In the genomic region with DNA sequence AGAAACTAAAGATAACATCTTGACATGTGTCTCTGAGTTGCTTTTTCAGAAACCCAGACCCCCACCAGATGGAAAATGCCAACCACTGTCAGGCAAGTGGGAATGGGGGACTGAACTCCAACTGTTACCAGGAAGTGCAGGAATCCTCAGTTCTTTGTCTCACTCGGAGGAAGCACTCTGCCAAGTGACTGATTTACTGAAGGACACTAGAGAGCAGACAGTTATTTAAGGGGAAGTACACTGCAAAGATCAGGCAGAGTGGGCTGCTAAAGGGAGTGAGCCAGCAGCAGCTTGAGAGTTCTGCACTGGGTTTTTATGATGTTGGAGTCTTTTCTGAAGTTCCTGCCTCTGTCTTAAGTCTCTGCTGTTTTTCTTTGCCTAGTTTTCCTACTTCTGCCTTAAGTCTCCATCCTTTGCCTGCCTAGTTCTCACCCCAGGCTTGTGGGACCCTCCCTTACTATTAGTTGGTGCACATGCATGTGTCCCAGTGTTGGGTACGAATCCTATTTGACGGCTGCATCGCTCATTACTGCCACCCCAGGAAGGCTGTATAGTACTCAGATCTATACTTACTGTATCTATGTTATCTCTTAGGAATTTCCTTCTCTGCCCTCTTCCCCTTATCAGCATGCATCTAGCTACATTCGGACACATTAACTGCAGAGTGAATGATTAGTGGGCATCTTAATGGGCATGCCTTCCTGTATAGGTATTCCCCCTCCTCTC, we compare ENCODE assay signal across 1 cellular context.
TF ChIP-seq lines count a peak whose summit lies in the region.

No MANE protein-coding gene starts in this region.

TF ChIP-seq in HepG2, 621 proteins besides CTCF, POLR2A, EP300 and RAD21 (continued from another document and continues in another):
- TF ChIP-seq, protein P1, sequence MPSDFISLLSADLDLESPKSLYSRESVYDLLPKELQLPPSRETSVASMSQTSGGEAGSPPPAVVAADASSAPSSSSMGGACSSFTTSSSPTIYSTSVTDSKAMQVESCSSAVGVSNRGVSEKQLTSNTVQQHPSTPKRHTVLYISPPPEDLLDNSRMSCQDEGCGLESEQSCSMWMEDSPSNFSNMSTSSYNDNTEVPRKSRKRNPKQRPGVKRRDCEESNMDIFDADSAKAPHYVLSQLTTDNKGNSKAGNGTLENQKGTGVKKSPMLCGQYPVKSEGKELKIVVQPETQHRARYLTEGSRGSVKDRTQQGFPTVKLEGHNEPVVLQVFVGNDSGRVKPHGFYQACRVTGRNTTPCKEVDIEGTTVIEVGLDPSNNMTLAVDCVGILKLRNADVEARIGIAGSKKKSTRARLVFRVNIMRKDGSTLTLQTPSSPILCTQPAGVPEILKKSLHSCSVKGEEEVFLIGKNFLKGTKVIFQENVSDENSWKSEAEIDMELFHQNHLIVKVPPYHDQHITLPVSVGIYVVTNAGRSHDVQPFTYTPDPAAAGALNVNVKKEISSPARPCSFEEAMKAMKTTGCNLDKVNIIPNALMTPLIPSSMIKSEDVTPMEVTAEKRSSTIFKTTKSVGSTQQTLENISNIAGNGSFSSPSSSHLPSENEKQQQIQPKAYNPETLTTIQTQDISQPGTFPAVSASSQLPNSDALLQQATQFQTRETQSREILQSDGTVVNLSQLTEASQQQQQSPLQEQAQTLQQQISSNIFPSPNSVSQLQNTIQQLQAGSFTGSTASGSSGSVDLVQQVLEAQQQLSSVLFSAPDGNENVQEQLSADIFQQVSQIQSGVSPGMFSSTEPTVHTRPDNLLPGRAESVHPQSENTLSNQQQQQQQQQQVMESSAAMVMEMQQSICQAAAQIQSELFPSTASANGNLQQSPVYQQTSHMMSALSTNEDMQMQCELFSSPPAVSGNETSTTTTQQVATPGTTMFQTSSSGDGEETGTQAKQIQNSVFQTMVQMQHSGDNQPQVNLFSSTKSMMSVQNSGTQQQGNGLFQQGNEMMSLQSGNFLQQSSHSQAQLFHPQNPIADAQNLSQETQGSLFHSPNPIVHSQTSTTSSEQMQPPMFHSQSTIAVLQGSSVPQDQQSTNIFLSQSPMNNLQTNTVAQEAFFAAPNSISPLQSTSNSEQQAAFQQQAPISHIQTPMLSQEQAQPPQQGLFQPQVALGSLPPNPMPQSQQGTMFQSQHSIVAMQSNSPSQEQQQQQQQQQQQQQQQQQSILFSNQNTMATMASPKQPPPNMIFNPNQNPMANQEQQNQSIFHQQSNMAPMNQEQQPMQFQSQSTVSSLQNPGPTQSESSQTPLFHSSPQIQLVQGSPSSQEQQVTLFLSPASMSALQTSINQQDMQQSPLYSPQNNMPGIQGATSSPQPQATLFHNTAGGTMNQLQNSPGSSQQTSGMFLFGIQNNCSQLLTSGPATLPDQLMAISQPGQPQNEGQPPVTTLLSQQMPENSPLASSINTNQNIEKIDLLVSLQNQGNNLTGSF (CRISPR knock-in tag; IDR thresholded peaks at IDR 0.05), result no peak
- TF ChIP-seq HDAC2 (CRISPR knock-in tag; IDR thresholded peaks at IDR 0.05) (0 out of 2 replicates have a peak, but pooled peaks have one; percentile 25), NAIF1 (CRISPR knock-in tag; IDR thresholded peaks at IDR 0.05; ENCODE audit: borderline replicate concordance) (no peak), ZNF34 (CRISPR knock-in tag; IDR thresholded peaks at IDR 0.05; ENCODE audit: borderline replicate concordance) (0 out of 2 replicates have a peak, but pooled peaks have one; percentile 20), MYNN (CRISPR knock-in tag; IDR thresholded peaks at IDR 0.05; ENCODE audit: low read depth) (no peak), JDP2 (CRISPR knock-in tag; IDR thresholded peaks at IDR 0.05; ENCODE audit: borderline replicate concordance) (no peak), U2AF1 (optimal IDR thresholded peaks at IDR 0.05; ENCODE audit: low read depth, low read length) (no peak), ATF7-NPFF (CRISPR knock-in tag; IDR thresholded peaks at IDR 0.05; ENCODE audit: low read depth) (0 out of 2 replicates have a peak, but pooled peaks have one; percentile 1), ZNF547 (CRISPR knock-in tag; IDR thresholded peaks at IDR 0.05) (0 out of 2 replicates have a peak, but pooled peaks have one; percentile 5), ZBTB8A (CRISPR knock-in tag; IDR thresholded peaks at IDR 0.05; ENCODE audit: borderline replicate concordance, low read depth) (peak; percentile 39; the same call in 1 of the 2 replicates), ZNF496 (CRISPR knock-in tag; IDR thresholded peaks at IDR 0.05; ENCODE audit: insufficient replicate concordance) (no peak), ZNF333 (CRISPR knock-in tag; IDR thresholded peaks at IDR 0.05; ENCODE audit: borderline replicate concordance) (no peak), ZBTB1 (CRISPR knock-in tag; IDR thresholded peaks at IDR 0.05; ENCODE audit: borderline replicate concordance) (no peak), SIN3B (IDR thresholded peaks at IDR 0.05; ENCODE audit: low read length) (no peak), RBFOX2 (IDR thresholded peaks at IDR 0.05; ENCODE audit: low read depth, low read length) (peak; percentile 73), TSC22D2 (CRISPR knock-in tag; IDR thresholded peaks at IDR 0.05; ENCODE audit: borderline replicate concordance) (no peak), BRD4 (CRISPR knock-in tag; IDR thresholded peaks at IDR 0.05) (0 out of 2 replicates have a peak, but pooled peaks have one; percentile 20), ZSCAN20 (CRISPR knock-in tag; IDR thresholded peaks at IDR 0.05; ENCODE audit: borderline replicate concordance) (no peak), SP4 (CRISPR knock-in tag; IDR thresholded peaks at IDR 0.05) (peak; percentile 50; the same call in 1 of the 2 replicates), ZNF44 (CRISPR knock-in tag; IDR thresholded peaks at IDR 0.05) (no peak), ZFAT (CRISPR knock-in tag; conservative IDR thresholded peaks at IDR 0.05) (no peak)
- TF ChIP-seq, protein P2, sequence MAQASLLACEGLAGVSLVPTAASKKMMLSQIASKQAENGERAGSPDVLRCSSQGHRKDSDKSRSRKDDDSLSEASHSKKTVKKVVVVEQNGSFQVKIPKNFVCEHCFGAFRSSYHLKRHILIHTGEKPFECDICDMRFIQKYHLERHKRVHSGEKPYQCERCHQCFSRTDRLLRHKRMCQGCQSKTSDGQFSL (CRISPR knock-in tag; IDR thresholded peaks at IDR 0.05), result no peak
- TF ChIP-seq, protein P3, sequence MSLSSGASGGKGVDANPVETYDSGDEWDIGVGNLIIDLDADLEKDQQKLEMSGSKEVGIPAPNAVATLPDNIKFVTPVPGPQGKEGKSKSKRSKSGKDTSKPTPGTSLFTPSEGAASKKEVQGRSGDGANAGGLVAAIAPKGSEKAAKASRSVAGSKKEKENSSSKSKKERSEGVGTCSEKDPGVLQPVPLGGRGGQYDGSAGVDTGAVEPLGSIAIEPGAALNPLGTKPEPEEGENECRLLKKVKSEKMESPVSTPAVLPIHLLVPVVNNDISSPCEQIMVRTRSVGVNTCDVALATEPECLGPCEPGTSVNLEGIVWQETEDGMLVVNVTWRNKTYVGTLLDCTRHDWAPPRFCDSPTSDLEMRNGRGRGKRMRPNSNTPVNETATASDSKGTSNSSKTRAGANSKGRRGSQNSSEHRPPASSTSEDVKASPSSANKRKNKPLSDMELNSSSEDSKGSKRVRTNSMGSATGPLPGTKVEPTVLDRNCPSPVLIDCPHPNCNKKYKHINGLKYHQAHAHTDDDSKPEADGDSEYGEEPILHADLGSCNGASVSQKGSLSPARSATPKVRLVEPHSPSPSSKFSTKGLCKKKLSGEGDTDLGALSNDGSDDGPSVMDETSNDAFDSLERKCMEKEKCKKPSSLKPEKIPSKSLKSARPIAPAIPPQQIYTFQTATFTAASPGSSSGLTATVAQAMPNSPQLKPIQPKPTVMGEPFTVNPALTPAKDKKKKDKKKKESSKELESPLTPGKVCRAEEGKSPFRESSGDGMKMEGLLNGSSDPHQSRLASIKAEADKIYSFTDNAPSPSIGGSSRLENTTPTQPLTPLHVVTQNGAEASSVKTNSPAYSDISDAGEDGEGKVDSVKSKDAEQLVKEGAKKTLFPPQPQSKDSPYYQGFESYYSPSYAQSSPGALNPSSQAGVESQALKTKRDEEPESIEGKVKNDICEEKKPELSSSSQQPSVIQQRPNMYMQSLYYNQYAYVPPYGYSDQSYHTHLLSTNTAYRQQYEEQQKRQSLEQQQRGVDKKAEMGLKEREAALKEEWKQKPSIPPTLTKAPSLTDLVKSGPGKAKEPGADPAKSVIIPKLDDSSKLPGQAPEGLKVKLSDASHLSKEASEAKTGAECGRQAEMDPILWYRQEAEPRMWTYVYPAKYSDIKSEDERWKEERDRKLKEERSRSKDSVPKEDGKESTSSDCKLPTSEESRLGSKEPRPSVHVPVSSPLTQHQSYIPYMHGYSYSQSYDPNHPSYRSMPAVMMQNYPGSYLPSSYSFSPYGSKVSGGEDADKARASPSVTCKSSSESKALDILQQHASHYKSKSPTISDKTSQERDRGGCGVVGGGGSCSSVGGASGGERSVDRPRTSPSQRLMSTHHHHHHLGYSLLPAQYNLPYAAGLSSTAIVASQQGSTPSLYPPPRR (CRISPR knock-in tag; IDR thresholded peaks at IDR 0.05; ENCODE audit: borderline replicate concordance), result no peak
- TF ChIP-seq, protein P4, sequence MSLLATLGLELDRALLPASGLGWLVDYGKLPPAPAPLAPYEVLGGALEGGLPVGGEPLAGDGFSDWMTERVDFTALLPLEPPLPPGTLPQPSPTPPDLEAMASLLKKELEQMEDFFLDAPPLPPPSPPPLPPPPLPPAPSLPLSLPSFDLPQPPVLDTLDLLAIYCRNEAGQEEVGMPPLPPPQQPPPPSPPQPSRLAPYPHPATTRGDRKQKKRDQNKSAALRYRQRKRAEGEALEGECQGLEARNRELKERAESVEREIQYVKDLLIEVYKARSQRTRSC (CRISPR knock-in tag; IDR thresholded peaks at IDR 0.05; ENCODE audit: low read depth), result 0 out of 2 replicates have a peak, but pooled peaks have one; percentile 24
- TF ChIP-seq, protein P5, sequence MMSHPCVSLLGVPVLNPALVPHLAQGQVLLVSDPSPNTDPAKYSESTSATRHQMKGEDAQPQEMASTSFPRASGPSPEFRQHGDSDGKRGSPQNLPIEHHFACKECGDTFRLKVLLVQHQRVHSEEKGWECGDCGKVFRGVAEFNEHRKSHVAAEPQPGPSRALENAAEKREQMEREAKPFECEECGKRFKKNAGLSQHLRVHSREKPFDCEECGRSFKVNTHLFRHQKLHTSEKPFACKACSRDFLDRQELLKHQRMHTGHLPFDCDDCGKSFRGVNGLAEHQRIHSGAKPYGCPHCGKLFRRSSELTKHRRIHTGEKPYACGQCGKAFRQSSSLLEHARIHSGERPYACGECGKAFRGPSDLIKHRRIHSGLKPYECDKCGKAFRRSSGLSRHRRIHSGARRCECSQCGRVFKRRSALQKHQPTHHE (CRISPR knock-in tag; IDR thresholded peaks at IDR 0.05; ENCODE audit: borderline replicate concordance), result no peak
- TF ChIP-seq, protein P6, sequence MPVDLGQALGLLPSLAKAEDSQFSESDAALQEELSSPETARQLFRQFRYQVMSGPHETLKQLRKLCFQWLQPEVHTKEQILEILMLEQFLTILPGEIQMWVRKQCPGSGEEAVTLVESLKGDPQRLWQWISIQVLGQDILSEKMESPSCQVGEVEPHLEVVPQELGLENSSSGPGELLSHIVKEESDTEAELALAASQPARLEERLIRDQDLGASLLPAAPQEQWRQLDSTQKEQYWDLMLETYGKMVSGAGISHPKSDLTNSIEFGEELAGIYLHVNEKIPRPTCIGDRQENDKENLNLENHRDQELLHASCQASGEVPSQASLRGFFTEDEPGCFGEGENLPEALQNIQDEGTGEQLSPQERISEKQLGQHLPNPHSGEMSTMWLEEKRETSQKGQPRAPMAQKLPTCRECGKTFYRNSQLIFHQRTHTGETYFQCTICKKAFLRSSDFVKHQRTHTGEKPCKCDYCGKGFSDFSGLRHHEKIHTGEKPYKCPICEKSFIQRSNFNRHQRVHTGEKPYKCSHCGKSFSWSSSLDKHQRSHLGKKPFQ (CRISPR knock-in tag; IDR thresholded peaks at IDR 0.05; ENCODE audit: insufficient replicate concordance), result no peak
- TF ChIP-seq, protein P7, sequence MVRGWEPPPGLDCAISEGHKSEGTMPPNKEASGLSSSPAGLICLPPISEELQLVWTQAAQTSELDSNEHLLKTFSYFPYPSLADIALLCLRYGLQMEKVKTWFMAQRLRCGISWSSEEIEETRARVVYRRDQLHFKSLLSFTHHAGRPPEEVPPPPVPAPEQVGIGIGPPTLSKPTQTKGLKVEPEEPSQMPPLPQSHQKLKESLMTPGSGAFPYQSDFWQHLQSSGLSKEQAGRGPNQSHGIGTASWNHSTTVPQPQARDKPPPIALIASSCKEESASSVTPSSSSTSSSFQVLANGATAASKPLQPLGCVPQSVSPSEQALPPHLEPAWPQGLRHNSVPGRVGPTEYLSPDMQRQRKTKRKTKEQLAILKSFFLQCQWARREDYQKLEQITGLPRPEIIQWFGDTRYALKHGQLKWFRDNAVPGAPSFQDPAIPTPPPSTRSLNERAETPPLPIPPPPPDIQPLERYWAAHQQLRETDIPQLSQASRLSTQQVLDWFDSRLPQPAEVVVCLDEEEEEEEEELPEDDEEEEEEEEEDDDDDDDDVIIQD (CRISPR knock-in tag; IDR thresholded peaks at IDR 0.05; ENCODE audit: low read depth), result no peak
- TF ChIP-seq, protein P8, sequence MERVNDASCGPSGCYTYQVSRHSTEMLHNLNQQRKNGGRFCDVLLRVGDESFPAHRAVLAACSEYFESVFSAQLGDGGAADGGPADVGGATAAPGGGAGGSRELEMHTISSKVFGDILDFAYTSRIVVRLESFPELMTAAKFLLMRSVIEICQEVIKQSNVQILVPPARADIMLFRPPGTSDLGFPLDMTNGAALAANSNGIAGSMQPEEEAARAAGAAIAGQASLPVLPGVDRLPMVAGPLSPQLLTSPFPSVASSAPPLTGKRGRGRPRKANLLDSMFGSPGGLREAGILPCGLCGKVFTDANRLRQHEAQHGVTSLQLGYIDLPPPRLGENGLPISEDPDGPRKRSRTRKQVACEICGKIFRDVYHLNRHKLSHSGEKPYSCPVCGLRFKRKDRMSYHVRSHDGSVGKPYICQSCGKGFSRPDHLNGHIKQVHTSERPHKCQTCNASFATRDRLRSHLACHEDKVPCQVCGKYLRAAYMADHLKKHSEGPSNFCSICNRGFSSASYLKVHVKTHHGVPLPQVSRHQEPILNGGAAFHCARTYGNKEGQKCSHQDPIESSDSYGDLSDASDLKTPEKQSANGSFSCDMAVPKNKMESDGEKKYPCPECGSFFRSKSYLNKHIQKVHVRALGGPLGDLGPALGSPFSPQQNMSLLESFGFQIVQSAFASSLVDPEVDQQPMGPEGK (CRISPR knock-in tag; IDR thresholded peaks at IDR 0.05), result 0 out of 2 replicates have a peak, but pooled peaks have one; percentile 17
- TF ChIP-seq, protein P9, sequence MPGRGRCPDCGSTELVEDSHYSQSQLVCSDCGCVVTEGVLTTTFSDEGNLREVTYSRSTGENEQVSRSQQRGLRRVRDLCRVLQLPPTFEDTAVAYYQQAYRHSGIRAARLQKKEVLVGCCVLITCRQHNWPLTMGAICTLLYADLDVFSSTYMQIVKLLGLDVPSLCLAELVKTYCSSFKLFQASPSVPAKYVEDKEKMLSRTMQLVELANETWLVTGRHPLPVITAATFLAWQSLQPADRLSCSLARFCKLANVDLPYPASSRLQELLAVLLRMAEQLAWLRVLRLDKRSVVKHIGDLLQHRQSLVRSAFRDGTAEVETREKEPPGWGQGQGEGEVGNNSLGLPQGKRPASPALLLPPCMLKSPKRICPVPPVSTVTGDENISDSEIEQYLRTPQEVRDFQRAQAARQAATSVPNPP (CRISPR knock-in tag; IDR thresholded peaks at IDR 0.05), result no peak
- TF ChIP-seq, protein P10, sequence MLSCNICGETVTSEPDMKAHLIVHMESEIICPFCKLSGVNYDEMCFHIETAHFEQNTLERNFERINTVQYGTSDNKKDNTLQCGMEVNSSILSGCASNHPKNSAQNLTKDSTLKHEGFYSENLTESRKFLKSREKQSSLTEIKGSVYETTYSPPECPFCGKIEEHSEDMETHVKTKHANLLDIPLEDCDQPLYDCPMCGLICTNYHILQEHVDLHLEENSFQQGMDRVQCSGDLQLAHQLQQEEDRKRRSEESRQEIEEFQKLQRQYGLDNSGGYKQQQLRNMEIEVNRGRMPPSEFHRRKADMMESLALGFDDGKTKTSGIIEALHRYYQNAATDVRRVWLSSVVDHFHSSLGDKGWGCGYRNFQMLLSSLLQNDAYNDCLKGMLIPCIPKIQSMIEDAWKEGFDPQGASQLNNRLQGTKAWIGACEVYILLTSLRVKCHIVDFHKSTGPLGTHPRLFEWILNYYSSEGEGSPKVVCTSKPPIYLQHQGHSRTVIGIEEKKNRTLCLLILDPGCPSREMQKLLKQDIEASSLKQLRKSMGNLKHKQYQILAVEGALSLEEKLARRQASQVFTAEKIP (CRISPR knock-in tag; IDR thresholded peaks at IDR 0.05; ENCODE audit: borderline replicate concordance), result no peak
